1 cellular context compared by ENCODE assay signal in the genomic region with DNA sequence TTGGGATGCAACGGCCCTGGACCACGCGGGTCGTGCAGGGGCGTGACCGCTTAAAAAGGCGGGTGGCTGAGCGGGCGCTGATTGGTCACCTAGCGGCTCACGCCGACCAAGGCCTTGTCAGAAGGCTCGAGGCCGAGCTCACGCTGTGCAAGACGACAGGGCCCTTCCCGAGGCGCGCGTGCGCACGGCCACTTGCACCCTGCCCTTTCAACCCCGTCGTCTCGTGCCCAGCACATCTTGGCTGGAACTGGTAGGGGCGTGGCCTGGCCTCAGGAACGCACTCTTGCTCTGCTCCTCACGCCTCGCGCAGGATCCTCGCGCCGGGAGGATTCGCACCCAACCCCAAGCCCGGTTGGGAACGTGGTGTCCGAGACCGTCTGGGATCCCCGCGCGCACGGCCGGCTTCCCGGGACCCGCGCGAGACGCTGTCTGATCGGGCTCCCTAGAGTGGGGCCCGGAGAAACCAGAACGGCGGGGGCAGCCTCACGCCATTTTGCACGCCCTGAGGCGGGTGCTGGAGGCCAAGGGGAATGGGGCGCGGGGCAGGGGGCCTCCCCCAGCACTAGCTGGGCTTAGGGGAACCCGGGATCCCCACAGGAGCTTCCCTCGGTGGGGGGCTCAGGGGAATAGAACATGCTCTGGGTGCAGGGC.
TF ChIP-seq lines count a peak whose summit lies in the region.

A gene with protein sequence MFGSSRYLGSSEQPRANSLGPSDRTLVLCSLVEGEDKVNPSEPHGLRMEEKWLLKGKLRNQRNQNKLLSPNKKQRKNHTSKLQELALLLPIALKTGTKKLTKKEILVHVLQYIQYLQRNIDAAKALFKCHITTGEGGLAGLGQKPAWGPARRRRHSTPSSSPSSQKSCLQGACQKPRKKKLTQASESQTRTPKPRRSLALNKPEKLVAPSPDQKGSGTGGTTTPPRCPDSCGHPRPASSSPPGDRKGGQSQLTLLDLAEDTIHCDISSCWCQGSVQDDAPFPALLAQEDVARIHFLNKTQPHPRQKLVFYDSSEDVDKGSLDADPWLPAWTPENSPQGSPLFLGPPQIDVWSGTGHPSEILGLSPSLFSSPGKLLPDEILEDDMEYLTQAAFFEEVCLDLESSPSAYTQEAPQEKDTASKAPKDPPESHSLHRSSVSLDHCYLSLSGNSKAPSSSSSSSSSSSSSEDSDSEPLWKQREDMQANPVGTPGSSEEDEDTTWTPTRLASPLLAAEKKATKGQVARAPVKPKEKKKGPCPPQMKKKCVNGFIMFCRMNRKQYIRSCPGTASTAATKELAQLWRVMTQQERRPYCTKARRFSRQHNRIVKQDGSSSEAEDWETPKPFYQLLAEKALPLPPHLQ (plus strand): TSS at position 280 of the 651 bp plus-strand sequence. CDS start 1,938 bp downstream, outside the sequence.

TF ChIP-seq in H1, 55 proteins besides CTCF, POLR2A, EP300 and RAD21:
- no peak for TF ChIP-seq KDM4A (IDR thresholded peaks at IDR 0.05; ENCODE audit: low read depth, low read length, severe bottlenecking)
- TF ChIP-seq BACH1 (IDR thresholded peaks at IDR 0.05; ENCODE audit: low read length), result no peak
- TF ChIP-seq, protein P1, sequence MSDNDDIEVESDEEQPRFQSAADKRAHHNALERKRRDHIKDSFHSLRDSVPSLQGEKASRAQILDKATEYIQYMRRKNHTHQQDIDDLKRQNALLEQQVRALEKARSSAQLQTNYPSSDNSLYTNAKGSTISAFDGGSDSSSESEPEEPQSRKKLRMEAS (IDR thresholded peaks at IDR 0.05), result peak; percentile 36
- TF ChIP-seq, protein P2, sequence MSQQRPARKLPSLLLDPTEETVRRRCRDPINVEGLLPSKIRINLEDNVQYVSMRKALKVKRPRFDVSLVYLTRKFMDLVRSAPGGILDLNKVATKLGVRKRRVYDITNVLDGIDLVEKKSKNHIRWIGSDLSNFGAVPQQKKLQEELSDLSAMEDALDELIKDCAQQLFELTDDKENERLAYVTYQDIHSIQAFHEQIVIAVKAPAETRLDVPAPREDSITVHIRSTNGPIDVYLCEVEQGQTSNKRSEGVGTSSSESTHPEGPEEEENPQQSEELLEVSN (IDR thresholded peaks at IDR 0.05), result peak; percentile 93
